In genomic region chr20:58401123-58401639, GRCh38 we compare ENCODE assay signal across 22 cellular contexts. TPM values are rescaled to one million over a fixed set of nuclear protein-coding genes. Genes with fewer than 3 reads are reported as not detected.
DNase-seq lines count a peak whose midpoint lies in the region; ATAC-seq, FAIRE-seq and TF ChIP-seq lines count a peak whose summit lies in the region.
"Had no signal": no experiment of that assay in that cellular context is flagged by ENCODE, and none has a peak within 500 bp of the region (broad histone marks: within the 10 kb centered on the region; RNA-seq: fewer than 3 reads in every experiment).

No MANE protein-coding gene starts in this region.

- H4K20me1 ChIP-seq in keratinocyte (ENCODE audit: control insufficient read depth, extremely low read depth, insufficient read depth, low read length) = peaks cover 15% of the 10 kb centered on the region

- no peak overlapping the region for H3K9ac ChIP-seq in keratinocyte (ENCODE audit: control insufficient read depth, extremely low read depth, insufficient read depth, low read length)

- no peak overlapping the region for H3K27ac ChIP-seq in keratinocyte (ENCODE audit: control insufficient read depth, insufficient read depth, low read length)
- H3K27ac ChIP-seq in RWPE1 = no peak overlapping the region
- H3K27ac ChIP-seq: HL-60, SK-N-MC had no signal

- TF ChIP-seq CTCF in activated CD8-positive, alpha-beta T cell treated with anti-CD3 and anti-CD28 coated beads for 36 hours (IDR thresholded peaks at IDR 0.05) = no peak
- TF ChIP-seq CTCF in keratinocyte (optimal IDR thresholded peaks at IDR 0.05 in 1 of 3, IDR thresholded peaks at IDR 0.05 in 1 of 3, conservative IDR thresholded peaks at IDR 0.05 in 1 of 3; ENCODE audit: extremely low read depth in 1 of 3, insufficient read depth in 2 of 3, low read length in 3 of 3) = no peak
- no peak for TF ChIP-seq CTCF in RWPE1 (conservative IDR thresholded peaks at IDR 0.05; ENCODE audit: low read depth)

- H3K4me3 ChIP-seq in keratinocyte (ENCODE audit: control insufficient read depth in 2 of 3, extremely low read depth in 1 of 3, insufficient read depth in 2 of 3, low read depth in 1 of 3, low read length in 3 of 3) = no peak overlapping the region
- H3K4me3 ChIP-seq: SK-N-MC had no signal

- no peak overlapping the region for H2AFZ ChIP-seq in keratinocyte (ENCODE audit: control insufficient read depth, low read length)

- no peaks in the 10 kb centered on the region for H3K9me3 Mint-ChIP-seq in activated CD8-positive, alpha-beta T cell treated with anti-CD3 and anti-CD28 coated beads for 36 hours
- no peaks in the 10 kb centered on the region for H3K9me3 Mint-ChIP-seq in activated CD8-positive, alpha-beta T cell treated with anti-CD3 and anti-CD28 coated beads, Interleukin-2, amount 10 ng/mL, durations not matched to agents 7 days and 5 days (ENCODE audit: insufficient read depth)
- H3K9me3 Mint-ChIP-seq: CD14-positive monocyte, H9 had no signal

- no peaks in the 10 kb centered on the region for H3K36me3 ChIP-seq in keratinocyte (ENCODE audit: control insufficient read depth in 2 of 2, extremely low read depth in 1 of 2, insufficient read depth in 2 of 2, low read length in 2 of 2)

- H3K79me2 ChIP-seq in keratinocyte (ENCODE audit: control insufficient read depth, insufficient read depth, low read length) = peaks cover 96% of the 10 kb centered on the region

- no peaks in the 10 kb centered on the region for H3K9me3 ChIP-seq in keratinocyte (ENCODE audit: control insufficient read depth, low read depth, low read length)

- FAIRE-seq in GM18507 (lab: Jason Lieb, UNC) (peak; percentile 12), keratinocyte (lab: Jason Lieb, UNC) (no peak)
- FAIRE-seq: A204.1 had no signal

- H3K4me1 Mint-ChIP-seq in activated CD8-positive, alpha-beta T cell treated with anti-CD3 and anti-CD28 coated beads for 36 hours (ENCODE audit: low read depth) = peaks cover 36% of the 10 kb centered on the region
- peaks cover 31% of the 10 kb centered on the region for H3K4me1 Mint-ChIP-seq in activated CD8-positive, alpha-beta T cell treated with anti-CD3 and anti-CD28 coated beads, Interleukin-2, amount 10 ng/mL, durations not matched to agents 7 days and 5 days (ENCODE audit: low read depth)

- POLR2A ChIA-PET in activated CD8-positive, alpha-beta T cell treated with anti-CD3 and anti-CD28 coated beads for 36 hours (lab: Charles Lee) = interaction anchor here (0.6 kb wide), 1 partner anchor 428 kb away, joined by 3 read pairs; no protein-coding TSS in a partner anchor
- POLR2A ChIA-PET in activated CD8-positive, alpha-beta T cell treated with anti-CD3 and anti-CD28 coated beads, Interleukin-2, amount 10 ng/mL, durations not matched to agents 7 days and 5 days (lab: Charles Lee) = no interaction called here
- POLR2A ChIA-PET in RWPE1 (lab: Yijun Ruan, JAX; ENCODE audit: low non-redundant PET) = no interaction called here

- no peak overlapping the region for H3K4me3 Mint-ChIP-seq in activated CD8-positive, alpha-beta T cell treated with anti-CD3 and anti-CD28 coated beads for 36 hours
- H3K4me3 Mint-ChIP-seq in activated CD8-positive, alpha-beta T cell treated with anti-CD3 and anti-CD28 coated beads, Interleukin-2, amount 10 ng/mL, durations not matched to agents 7 days and 5 days = no peak overlapping the region
- H3K4me3 Mint-ChIP-seq: CD14-positive monocyte, H9 had no signal

- H3K27me3 ChIP-seq in keratinocyte (ENCODE audit: control insufficient read depth, extremely low read depth, insufficient read depth, low read length) = no peaks in the 10 kb centered on the region

- H3K27ac Mint-ChIP-seq in activated CD8-positive, alpha-beta T cell treated with anti-CD3 and anti-CD28 coated beads for 36 hours = no peak overlapping the region
- H3K27ac Mint-ChIP-seq in activated CD8-positive, alpha-beta T cell treated with anti-CD3 and anti-CD28 coated beads, Interleukin-2, amount 10 ng/mL, durations not matched to agents 7 days and 5 days = no peak overlapping the region
- H3K27ac Mint-ChIP-seq: H9 had no signal

- peaks cover 4% of the 10 kb centered on the region for H3K9me1 ChIP-seq in keratinocyte (ENCODE audit: control insufficient read depth, extremely low read depth, insufficient read depth, low read length)

- CTCF ChIA-PET in activated CD8-positive, alpha-beta T cell treated with anti-CD3 and anti-CD28 coated beads for 36 hours (lab: Charles Lee) = interaction anchor here (1.2 to 1.4 kb wide), 2 partner anchors 12 to 47 kb away, joined by 3 to 4 read pairs; partner anchors contain the start of gene VAPB
- CTCF ChIA-PET in activated CD8-positive, alpha-beta T cell treated with anti-CD3 and anti-CD28 coated beads, Interleukin-2, amount 10 ng/mL, durations not matched to agents 7 days and 5 days (lab: Charles Lee) = interaction anchor here (1.2 kb wide), 1 partner anchor 12 kb away, joined by 7 read pairs; the partner anchor contains the start of gene VAPB
- CTCF ChIA-PET in RWPE1 (lab: Yijun Ruan, JAX) = no interaction called here

- H3K4me2 ChIP-seq in keratinocyte (ENCODE audit: control insufficient read depth, extremely low read depth, insufficient read depth, low read depth, low read length) = peak overlapping the region; percentile 51

- no peaks in the 10 kb centered on the region for H3K27me3 Mint-ChIP-seq in activated CD8-positive, alpha-beta T cell treated with anti-CD3 and anti-CD28 coated beads for 36 hours
- no peaks in the 10 kb centered on the region for H3K27me3 Mint-ChIP-seq in activated CD8-positive, alpha-beta T cell treated with anti-CD3 and anti-CD28 coated beads, Interleukin-2, amount 10 ng/mL, durations not matched to agents 7 days and 5 days (ENCODE audit: low read depth)

- intact Hi-C loops in activated CD8-positive, alpha-beta T cell treated with anti-CD3 and anti-CD28 coated beads for 36 hours (cut with micrococcal nuclease) = no loop called here

- DNase-seq in activated CD8-positive, alpha-beta T cell treated with anti-CD3 and anti-CD28 coated beads for 36 hours = no peak
- no peak for DNase-seq in activated CD8-positive, alpha-beta T cell treated with anti-CD3 and anti-CD28 coated beads, Interleukin-2, amount 10 ng/mL, durations not matched to agents 7 days and 5 days
- no peak for DNase-seq in GM18507 (ENCODE audit: extremely low spot score, insufficient read length, low read depth)
- DNase-seq in OCI-M1 (lab: John Stamatoyannopoulos, UW) = peak; percentile 43
- DNase-seq in keratinocyte (ENCODE audit: low read depth, low spot score) = no peak
- no peak for DNase-seq in inferior parietal cortex (ENCODE audit: extremely low spot score)
- DNase-seq in RWPE1 (ENCODE audit: low spot score) = no peak
- DNase-seq in DMS79 treated with DMSO at 0.1 percent for 48 hours (lab: John Stamatoyannopoulos, UW) = no peak
- DNase-seq: DMS 273 treated with DMSO at 0.1 percent for 48 hours, H9, KBM-7, NCI-H1436, NCI-H2029, NCI-H2171, NCI-H446, NCI-H69, Right ventricle myocardium superior had no signal

- dilution Hi-C loops in keratinocyte (cut with MboI; ENCODE audit: extremely low pct_ligation_motif_present, low sequenced_read_pairs) = no loop called here

- H3K4me1 ChIP-seq in keratinocyte (ENCODE audit: control insufficient read depth, extremely low read depth, insufficient read depth, low read length) = peaks cover 18% of the 10 kb centered on the region

- peak; percentile 37 for ATAC-seq in activated CD8-positive, alpha-beta T cell treated with anti-CD3 and anti-CD28 coated beads for 36 hours
- no peak for ATAC-seq in activated CD8-positive, alpha-beta T cell treated with anti-CD3 and anti-CD28 coated beads, Interleukin-2, amount 10 ng/mL, durations not matched to agents 7 days and 5 days
- ATAC-seq: Panc1 had no signal

- peaks cover 24% of the 10 kb centered on the region for H3K36me3 Mint-ChIP-seq in activated CD8-positive, alpha-beta T cell treated with anti-CD3 and anti-CD28 coated beads for 36 hours (ENCODE audit: low read depth)
- peaks cover 25% of the 10 kb centered on the region for H3K36me3 Mint-ChIP-seq in activated CD8-positive, alpha-beta T cell treated with anti-CD3 and anti-CD28 coated beads, Interleukin-2, amount 10 ng/mL, durations not matched to agents 7 days and 5 days (ENCODE audit: low read depth)

RNA-seq across cellular contexts. Expression of gene VAPB, which starts 12.2 kb away (rescaled TPM):
- total RNA-seq in activated CD8-positive, alpha-beta T cell treated with anti-CD3 and anti-CD28 coated beads for 36 hours = 10 to 100 TPM; 46.3 to 46.8 TPM
- total RNA-seq in activated CD8-positive, alpha-beta T cell treated with anti-CD3 and anti-CD28 coated beads, Interleukin-2, amount 10 ng/mL, durations not matched to agents 7 days and 5 days = 10 to 100 TPM; 34.5 to 36.8 TPM
- 20.9 to 50.5 TPM (median 38.0 TPM) in 3 replicates for polyA plus RNA-seq in keratinocyte
- polyA plus RNA-seq in keratinocyte (2011; ENCODE audit: low read depth) = 20.7 TPM
- 39.1 and 52.0 TPM in 2 replicates for polyA plus RNA-seq in keratinocyte (2011; cell fraction: cytosol; rRNA removed)
- 38.9 and 46.3 TPM in 2 replicates for polyA plus RNA-seq in keratinocyte (2011; cell fraction: nucleus; rRNA removed)
- 35.3 and 47.0 TPM in 2 replicates for polyA plus RNA-seq in keratinocyte (2012; ENCODE audit: low replicate concordance)
- polyA minus RNA-seq in keratinocyte = 18.7 to 26.7 TPM (median 26.0 TPM) in 3 replicates
- polyA minus RNA-seq in keratinocyte (2011; cell fraction: cytosol; rRNA and poly(A)+ RNA removed) = 27.2 TPM
- polyA minus RNA-seq in keratinocyte (2011; cell fraction: nucleus; rRNA and poly(A)+ RNA removed) = 10.8 and 16.3 TPM in 2 replicates
